In the genomic region with DNA sequence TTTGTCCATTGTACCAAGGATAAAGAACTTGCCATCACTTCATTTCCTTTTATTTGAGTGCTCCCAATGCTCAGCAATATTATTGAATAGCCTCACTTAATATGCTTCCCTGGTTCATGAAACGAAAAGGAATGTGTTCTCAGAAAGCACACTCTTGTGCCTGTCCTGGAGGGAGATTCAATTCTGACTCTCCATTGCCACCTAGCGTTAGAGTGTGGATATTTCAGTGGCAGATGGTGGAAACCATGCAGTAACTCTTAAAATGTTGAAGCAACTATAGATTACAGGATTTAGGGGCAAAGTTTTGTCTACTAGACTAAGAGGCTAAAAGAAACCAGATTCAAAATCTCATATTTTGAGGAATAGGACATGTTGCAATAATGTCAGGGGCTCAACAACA, we compare ENCODE assay signal across 8 cellular contexts. TPM values are rescaled to one million over a fixed set of nuclear protein-coding genes. Genes with fewer than 3 reads are reported as not detected.
DNase-seq lines count a peak whose midpoint lies in the region; ATAC-seq and TF ChIP-seq lines count a peak whose summit lies in the region.

No MANE protein-coding gene starts in this region.

- H3K4me2 ChIP-seq in neural progenitor cell = no peak overlapping the region

- POLR2A ChIA-PET in CD8-positive, alpha-beta memory T cell (lab: Charles Lee) = no interaction called here

- H3K27ac Mint-ChIP-seq in CD8-positive, alpha-beta memory T cell = peak overlapping the region; percentile 13 to 85 (median 52)
- H3K27ac Mint-ChIP-seq in neural progenitor cell = no peak overlapping the region

- CTCF ChIA-PET in CD8-positive, alpha-beta memory T cell (lab: Charles Lee) = no interaction called here

- peaks cover 11% of the 10 kb centered on the region for H3K36me3 ChIP-seq in CD8-positive, alpha-beta memory T cell (ENCODE audit: insufficient read depth, low read length)
- no peaks in the 10 kb centered on the region for H3K36me3 ChIP-seq in neural progenitor cell

- H3K9me3 Mint-ChIP-seq in CD8-positive, alpha-beta memory T cell = no peaks in the 10 kb centered on the region
- peaks cover 3% of the 10 kb centered on the region for H3K9me3 Mint-ChIP-seq in neural progenitor cell

- no peaks in the 10 kb centered on the region for H3F3A ChIP-seq in neural progenitor cell (ENCODE audit: low read depth)

- TF ChIP-seq POLR2A in NB4 (IDR thresholded peaks at IDR 0.05; ENCODE audit: extremely low read depth, insufficient read length) = no peak

- peaks cover 68 to 87% (median 72%) of the 10 kb centered on the region in 3 donors for H3K4me1 Mint-ChIP-seq in CD8-positive, alpha-beta memory T cell
- H3K4me1 Mint-ChIP-seq in neural progenitor cell = no peaks in the 10 kb centered on the region

- H3K79me2 ChIP-seq in neural progenitor cell (ENCODE audit: low read depth) = no peaks in the 10 kb centered on the region

- H3K27me3 Mint-ChIP-seq in CD8-positive, alpha-beta memory T cell = no peaks in the 10 kb centered on the region
- no peaks in the 10 kb centered on the region for H3K27me3 Mint-ChIP-seq in neural progenitor cell (ENCODE audit: insufficient read depth, low read depth)

- H3K27ac ChIP-seq in CD8-positive, alpha-beta memory T cell (ENCODE audit: low read depth, low read length) = no peak overlapping the region
- H3K27ac ChIP-seq in neural progenitor cell = no peak overlapping the region

- no peaks in the 10 kb centered on the region for H3K9me3 ChIP-seq in CD8-positive, alpha-beta memory T cell (ENCODE audit: low read length)
- H3K9me3 ChIP-seq in neural progenitor cell (ENCODE audit: low read depth) = no peaks in the 10 kb centered on the region

- H3K4me3 ChIP-seq in CD8-positive, alpha-beta memory T cell (ENCODE audit: low read length) = no peak overlapping the region
- H3K4me3 ChIP-seq in NB4 (ENCODE audit: low read depth, low read length) (no peak overlapping the region), WI38 (ENCODE audit: low read depth, low read length) (no peak overlapping the region), fibroblast of mammary gland (ENCODE audit: control insufficient read depth, low read depth, low read length) (no peak overlapping the region), neural progenitor cell (no peak overlapping the region)

- peaks cover 0 to 33% (median 8%) of the 10 kb centered on the region in 3 donors for H3K36me3 Mint-ChIP-seq in CD8-positive, alpha-beta memory T cell
- no peaks in the 10 kb centered on the region for H3K36me3 Mint-ChIP-seq in neural progenitor cell

- no peaks in the 10 kb centered on the region for H4K20me1 ChIP-seq in neural progenitor cell (ENCODE audit: low read depth)

- H3K4me3 Mint-ChIP-seq in CD8-positive, alpha-beta memory T cell = peak overlapping the region in 1 of 7 donors; percentile 11
- no peak overlapping the region for H3K4me3 Mint-ChIP-seq in neural progenitor cell

- no peak overlapping the region for H3K9ac ChIP-seq in neural progenitor cell

- H3K27me3 ChIP-seq in CD8-positive, alpha-beta memory T cell (ENCODE audit: insufficient read depth, low read length, poor library complexity, severe bottlenecking) = no peaks in the 10 kb centered on the region
- H3K27me3 ChIP-seq in neural progenitor cell = no peaks in the 10 kb centered on the region

- no peak overlapping the region for H2AFZ ChIP-seq in neural progenitor cell (replicated peaks)

- H3K4me1 ChIP-seq in CD8-positive, alpha-beta memory T cell (ENCODE audit: insufficient read depth, low read length) = peaks cover 61% of the 10 kb centered on the region
- H3K4me1 ChIP-seq in neural progenitor cell = no peaks in the 10 kb centered on the region

- ATAC-seq in GM18511 (IDR thresholded peaks at IDR 0.05; ENCODE audit: unreplicated experiment) (peak; percentile 53), GM21825 (IDR thresholded peaks at IDR 0.05; ENCODE audit: unreplicated experiment) (no peak)

- TF ChIP-seq CTCF in NB4 (IDR thresholded peaks at IDR 0.05; ENCODE audit: low read depth, low read length) (peak; percentile 66), WI38 (IDR thresholded peaks at IDR 0.05; ENCODE audit: low read depth, low read length) (peak; percentile 81), fibroblast of mammary gland (conservative IDR thresholded peaks at IDR 0.05; ENCODE audit: control insufficient read depth, insufficient read depth, low read depth, low read length) (peak; percentile 81), neural progenitor cell (IDR thresholded peaks at IDR 0.05) (peak; percentile 75)

- DNase-seq in CD8-positive, alpha-beta memory T cell = peak in 4 of 5 donors; percentile 27 to 62 (median 46)
- DNase-seq in NB4 (ENCODE audit: low read depth) = peak; percentile 71
- peak; percentile 62 for DNase-seq in fibroblast of mammary gland (ENCODE audit: low read depth)
- peak; percentile 44 for DNase-seq in neural progenitor cell (ENCODE audit: low spot score)
- DNase-seq in GOT3 (lab: John Stamatoyannopoulos, UW) = no peak

RNA-seq across cellular contexts. Expression of a gene that starts 36.0 kb away (rescaled TPM):
- total RNA-seq in CD8-positive, alpha-beta memory T cell = 1 to 10 TPM; 6.2 to 6.7 TPM
- polyA plus RNA-seq in CD8-positive, alpha-beta memory T cell = 11.9 TPM
- total RNA-seq in neural progenitor cell (ENCODE audit: low replicate concordance) = not detected in 2 replicates

RNA-seq across cellular contexts. Expression of a gene that starts 47.7 kb away (rescaled TPM):
- total RNA-seq in CD8-positive, alpha-beta memory T cell = 100 to 1,000 TPM; 214 to 219 TPM
- polyA plus RNA-seq in CD8-positive, alpha-beta memory T cell = 43.6 TPM
- 43.7 and 45.6 TPM in 2 replicates for total RNA-seq in neural progenitor cell (ENCODE audit: low replicate concordance)
